Comparison of ENCODE assay signal across 15 cellular contexts in genomic region chr17:2502911-2503580, GRCh38.
"Had no signal": no experiment of that assay in that cellular context is flagged by ENCODE, and none has a peak within 500 bp of the region (broad histone marks: within the 10 kb centered on the region; RNA-seq: fewer than 3 reads in every experiment).

No MANE protein-coding gene starts in this region.

- H3K27ac ChIP-seq: heart right ventricle, parathyroid adenoma, prostate gland, right lobe of liver, tibial artery had no signal

- DNase-seq: effector memory CD8-positive, alpha-beta T cell; foreskin melanocyte; heart right ventricle; hypothalamus; mammary epithelial cell; naive thymus-derived CD4-positive, alpha-beta T cell; nephron progenitor cell; right lobe of liver; stimulated activated CD4-positive, alpha-beta T cell treated with anti-CD3 and anti-CD28 coated beads, Interleukin-4, amount 100 ng/mL, for 1 hour; stimulated activated CD8-positive, alpha-beta memory T cell treated with anti-CD3 and anti-CD28 coated beads, Interleukin-4, amount 100 ng/mL, for 48 hours; tibial artery had no signal

- H3K4me1 ChIP-seq: parathyroid adenoma, prostate gland, right lobe of liver had no signal

- H3K36me3 ChIP-seq: prostate gland had no signal

- H3K27me3 ChIP-seq: heart right ventricle, right lobe of liver, tibial artery had no signal

- H2AFZ ChIP-seq: parathyroid adenoma had no signal

- H3K4me3 ChIP-seq: heart right ventricle, prostate gland, right lobe of liver, tibial artery had no signal

- H3K9me3 ChIP-seq: heart right ventricle, prostate gland, right lobe of liver, tibial artery had no signal

- H3K9ac ChIP-seq: parathyroid adenoma had no signal

- ATAC-seq: effector memory CD8-positive, alpha-beta T cell; heart right ventricle; left lobe of liver; naive thymus-derived CD4-positive, alpha-beta T cell; right lobe of liver; stimulated activated effector memory CD8-positive, alpha-beta T cell treated with anti-CD3 and anti-CD28 coated beads, Interleukin-12 subunit alpha, Interleukin-12 subunit beta, amount 100 ng/mL, for 72 hours had no signal
